In the genomic region with DNA sequence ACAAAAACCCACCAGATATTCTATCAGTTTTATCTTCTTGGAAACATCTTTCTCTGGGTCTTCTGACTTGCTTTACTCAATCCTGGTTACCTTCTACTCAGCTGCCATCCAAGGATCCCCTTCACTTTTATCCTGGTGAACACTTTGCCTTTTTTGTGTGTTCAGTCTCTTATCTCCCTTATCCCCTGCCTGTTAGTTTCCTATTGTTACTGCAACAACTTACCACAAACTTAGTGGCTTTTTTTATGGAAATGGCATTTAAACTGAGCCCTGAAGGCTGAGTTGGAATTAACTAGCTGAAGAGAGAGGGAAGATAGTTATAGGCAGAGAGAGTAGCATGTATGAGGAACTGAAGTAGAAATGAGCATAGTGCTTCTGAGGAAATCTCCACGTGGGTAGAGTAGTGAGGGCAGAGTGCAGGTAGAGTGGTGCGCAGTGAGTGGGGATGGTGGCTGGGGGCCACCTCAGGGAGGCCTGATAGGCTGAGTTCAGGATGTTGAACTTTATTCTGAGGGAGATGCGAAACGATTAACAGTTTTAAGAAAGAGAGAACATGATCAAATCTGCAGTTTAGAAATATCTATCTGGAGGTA, we compare ENCODE assay signal across 28 cellular contexts.
"Had no signal": no experiment of that assay in that cellular context is flagged by ENCODE, and none has a peak within 500 bp of the region (broad histone marks: within the 10 kb centered on the region; RNA-seq: fewer than 3 reads in every experiment).

No MANE protein-coding gene starts in this region.

- FAIRE-seq: kidney, small intestine had no signal

- H3K79me2 ChIP-seq: parathyroid adenoma had no signal

- DNase-seq: activated CD4-positive, alpha-beta T cell treated with anti-CD3 and anti-CD28 coated beads for 36 hours; activated CD4-positive, CD25-positive, alpha-beta regulatory T cell; activated CD8-positive, alpha-beta memory T cell treated with anti-CD3 and anti-CD28 coated beads, Interleukin-2, amount 10 ng/mL, durations not matched to agents 7 days and 5 days; activated CD8-positive, alpha-beta T cell treated with anti-CD3 and anti-CD28 coated beads, Interleukin-2, amount 10 ng/mL, durations not matched to agents 7 days and 5 days; activated naive CD8-positive, alpha-beta T cell treated with anti-CD3 and anti-CD28 coated beads, Interleukin-2, amount 50 U/mL, for 24 hours; activated T-cell treated with anti-CD3 and anti-CD28 coated beads, Interleukin-2, amount 50 U/mL, for 48 hours; amygdala; caudate nucleus; cortex of kidney; esophagus squamous epithelium; foreskin melanocyte; heart right ventricle; kidney; left colon; mammary epithelial cell; naive B cell; nucleus accumbens; psoas muscle; sigmoid colon; small intestine; stimulated activated CD4-positive, alpha-beta T cell treated with anti-CD3 and anti-CD28 coated beads, Interleukin-1b, Interleukin-23, amount 100 ng/mL, for 48 hours; stimulated activated naive CD4-positive, alpha-beta T cell; T1000; tibial artery; upper lobe of right lung had no signal

- H3K9ac ChIP-seq: parathyroid adenoma had no signal

- H3K27me3 ChIP-seq: esophagus squamous epithelium, heart right ventricle, sigmoid colon, suprapubic skin, tibial artery, upper lobe of right lung had no signal

- H3K4me1 ChIP-seq: esophagus squamous epithelium, heart right ventricle, parathyroid adenoma, psoas muscle, sigmoid colon, suprapubic skin, tibial artery, upper lobe of right lung had no signal

- ATAC-seq: activated CD4-positive, alpha-beta T cell treated with anti-CD3 and anti-CD28 coated beads for 36 hours; activated CD8-positive, alpha-beta memory T cell treated with anti-CD3 and anti-CD28 coated beads, Interleukin-2, amount 10 ng/mL, durations not matched to agents 7 days and 5 days; activated CD8-positive, alpha-beta T cell treated with anti-CD3 and anti-CD28 coated beads, Interleukin-2, amount 10 ng/mL, durations not matched to agents 7 days and 5 days; activated naive CD8-positive, alpha-beta T cell treated with anti-CD3 and anti-CD28 coated beads, Interleukin-2, amount 50 U/mL, for 24 hours; heart right ventricle; left colon; psoas muscle; upper lobe of right lung had no signal

- H3K27ac ChIP-seq: epithelial cell of prostate, esophagus squamous epithelium, heart right ventricle, parathyroid adenoma, psoas muscle, sigmoid colon, suprapubic skin, tibial artery, upper lobe of right lung had no signal

- H3K9me3 ChIP-seq: esophagus squamous epithelium, psoas muscle, sigmoid colon, suprapubic skin, tibial artery, upper lobe of right lung had no signal

- H2AFZ ChIP-seq: parathyroid adenoma had no signal

- H3K4me3 ChIP-seq: esophagus squamous epithelium, heart right ventricle, psoas muscle, sigmoid colon, suprapubic skin, tibial artery, upper lobe of right lung had no signal
